In the genomic region with DNA sequence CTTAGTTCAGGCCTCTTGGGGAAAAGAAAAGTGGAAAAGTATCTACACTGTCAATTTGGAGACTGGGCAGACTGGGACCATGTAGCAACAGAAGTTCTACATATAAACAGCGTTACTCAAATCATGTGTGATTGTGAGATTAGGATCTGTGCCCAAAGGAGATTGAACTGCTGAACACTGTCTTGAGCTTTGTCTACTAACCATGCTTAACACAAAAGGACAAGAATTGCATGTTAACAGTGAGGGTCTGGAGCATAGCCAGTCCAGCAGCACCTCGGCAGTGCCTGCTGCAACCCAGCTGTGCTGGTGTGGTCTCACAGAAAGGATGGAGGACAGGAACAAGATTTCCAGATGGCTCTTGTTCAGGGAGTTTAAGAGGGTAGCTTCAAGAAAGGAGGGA, we compare ENCODE assay signal across 10 cellular contexts. TPM values are rescaled to one million over a fixed set of nuclear protein-coding genes. Genes with fewer than 3 reads are reported as not detected.
A peak's percentile ranks its signal among the peaks of the same experiment; 100 is the strongest.
DNase-seq lines count a peak whose midpoint lies in the region; ATAC-seq and TF ChIP-seq lines count a peak whose summit lies in the region.
"Had no signal": no experiment of that assay in that cellular context is flagged by ENCODE, and none has a peak within 500 bp of the region (broad histone marks: within the 10 kb centered on the region; RNA-seq: fewer than 3 reads in every experiment).

No MANE protein-coding gene starts in this region.

- peak overlapping the region; percentile 71 for H3K27ac Mint-ChIP-seq in CD8-positive, alpha-beta T cell
- H3K27ac Mint-ChIP-seq in brain (peak overlapping the region; percentile 32 to 88 (median 79)), nephron (peak overlapping the region; percentile 16 to 56 (median 28))

- peaks cover 74% of the 10 kb centered on the region for H3K4me1 Mint-ChIP-seq in CD8-positive, alpha-beta T cell (ENCODE audit: low read depth)
- peaks cover 86% of the 10 kb centered on the region for H3K4me1 Mint-ChIP-seq in brain
- H3K4me1 Mint-ChIP-seq in nephron: peaks cover 14% of the 10 kb centered on the region

- peak overlapping the region; percentile 13 for H3K4me3 Mint-ChIP-seq in CD8-positive, alpha-beta T cell
- peak overlapping the region; percentile 42 to 74 (median 65) for H3K4me3 Mint-ChIP-seq in brain
- H3K4me3 Mint-ChIP-seq in nephron: no peak overlapping the region

- no peak for TF ChIP-seq CTCF in CD8-positive, alpha-beta T cell (IDR thresholded peaks at IDR 0.05)
- no peak for TF ChIP-seq CTCF in brain (conservative IDR thresholded peaks at IDR 0.05)
- TF ChIP-seq CTCF in nephron (IDR thresholded peaks at IDR 0.05; ENCODE audit: unreplicated experiment in 3 of 3): no peak
- no peak for TF ChIP-seq CTCF in prostate gland (IDR thresholded peaks at IDR 0.05)

- ATAC-seq in CD8-positive, alpha-beta T cell: no peak

- WGBS in prostate gland: 19% methylated on average over 2 of the region's 2 CpGs

- H3K4me1 ChIP-seq in CD8-positive, alpha-beta T cell (ENCODE audit: insufficient read depth, low read length): peaks cover 14% of the 10 kb centered on the region
- H3K4me1 ChIP-seq in prostate gland (replicated peaks): no peaks in the 10 kb centered on the region

- H3K9me3 ChIP-seq in CD8-positive, alpha-beta T cell (ENCODE audit: low read length): no peaks in the 10 kb centered on the region
- H3K9me3 ChIP-seq in prostate gland: no peaks in the 10 kb centered on the region

- TF ChIP-seq POLR2A in prostate gland (IDR thresholded peaks at IDR 0.05): no peak

- CTCF ChIA-PET in CD8-positive, alpha-beta T cell (lab: Charles Lee): no interaction called here

- no peak overlapping the region for H3K4me3 ChIP-seq in CD8-positive, alpha-beta T cell (ENCODE audit: low read depth, low read length)
- no peak overlapping the region for H3K4me3 ChIP-seq in prostate gland

- DNase-seq in CD8-positive, alpha-beta T cell: no peak
- DNase-seq in M059J (ENCODE audit: low read depth): peak; percentile 52
- DNase-seq in NCI-H128 (lab: John Stamatoyannopoulos, UW; ENCODE audit: unreplicated experiment): no peak
- no peak for DNase-seq in putamen (ENCODE audit: low spot score)
- no peak for DNase-seq in NCI-H1436 treated with DMSO at 0.1 percent for 48 hours (lab: John Stamatoyannopoulos, UW)
- no peak for DNase-seq in prostate gland (ENCODE audit: low spot score)
- DNase-seq: brain microvascular endothelial cell; stimulated activated CD4-positive, alpha-beta T cell treated with anti-CD3 and anti-CD28 coated beads, Interleukin-4, amount 100 ng/mL, for 4 hours had no signal

- POLR2A ChIA-PET in CD8-positive, alpha-beta T cell (lab: Charles Lee): interaction anchor here (0.6 kb wide), 1 partner anchor 419 kb away, joined by 3 read pairs; no protein-coding TSS in a partner anchor

- no peaks in the 10 kb centered on the region for H3K9me3 Mint-ChIP-seq in CD8-positive, alpha-beta T cell
- H3K9me3 Mint-ChIP-seq in brain (no peaks in the 10 kb centered on the region), nephron (no peaks in the 10 kb centered on the region)

- H3K36me3 ChIP-seq in CD8-positive, alpha-beta T cell (ENCODE audit: insufficient read depth, low read length): no peaks in the 10 kb centered on the region
- H3K36me3 ChIP-seq in prostate gland: no peaks in the 10 kb centered on the region
- H3K36me3 ChIP-seq: brain microvascular endothelial cell had no signal

- peaks cover 4% of the 10 kb centered on the region for H3K36me3 Mint-ChIP-seq in CD8-positive, alpha-beta T cell
- H3K36me3 Mint-ChIP-seq in brain (peaks cover 20% of the 10 kb centered on the region), nephron (ENCODE audit: low read depth) (no peaks in the 10 kb centered on the region)

- H3K27me3 Mint-ChIP-seq in CD8-positive, alpha-beta T cell (ENCODE audit: low read depth): no peaks in the 10 kb centered on the region
- H3K27me3 Mint-ChIP-seq in brain (peaks cover 4% of the 10 kb centered on the region), nephron (ENCODE audit: low read depth) (no peaks in the 10 kb centered on the region)

- intact Hi-C loops in CD8-positive, alpha-beta T cell (cut with DNase I, micrococcal nuclease): no loop called here
- intact Hi-C loops in prostate gland (cut with DNase I): no loop called here

- no peak overlapping the region for H3K27ac ChIP-seq in CD8-positive, alpha-beta T cell (ENCODE audit: low read depth, low read length)
- no peak overlapping the region for H3K27ac ChIP-seq in prostate gland
- H3K27ac ChIP-seq: brain microvascular endothelial cell had no signal

- no peaks in the 10 kb centered on the region for H3K27me3 ChIP-seq in CD8-positive, alpha-beta T cell (ENCODE audit: insufficient read depth, low read length)
- H3K27me3 ChIP-seq in prostate gland (replicated peaks; ENCODE audit: insufficient read depth): no peaks in the 10 kb centered on the region
- H3K27me3 ChIP-seq: brain microvascular endothelial cell had no signal

RNA-seq across cellular contexts. Expression of a gene that starts 5.7 kb away (rescaled TPM):
- total RNA-seq in CD8-positive, alpha-beta T cell: 10 to 100 TPM; 10.9 to 12.4 TPM
- 244 and 360 TPM in 2 replicates for total RNA-seq in M059J (2014; rRNA removed; shearing (Covaris generic))
- 180 TPM for polyA plus RNA-seq in brain (ENCODE audit: insufficient read depth, low read depth, low replicate concordance)
- total RNA-seq in prostate gland: 100 to 1,000 TPM in 1 of 2 donors, 10 to 100 TPM in 1; 76.8 to 171 TPM

Comparison
In these comparisons a context has a peak if more than half of its experiments do, and no peak if none do; other contexts are left out.
1. H3K27ac Mint-ChIP-seq: peak in every context shown above with its lines; median percentile 79 in brain; 71 in CD8-positive, alpha-beta T cell; 28 in nephron.
2. H3K4me3 Mint-ChIP-seq: peak in CD8-positive, alpha-beta T cell (single experiment) and brain (5 of 5); none in nephron (0 of 3).
3. RNA of a gene that starts 5.7 kb away (total RNA-seq): 244 to 360 TPM in M059J and 76.8 to 171 TPM in prostate gland; 10.9 to 12.4 TPM in CD8-positive, alpha-beta T cell; every median in the first group is over 4 times any median in the second.